ENCODE assay signal across 10 cellular contexts in genomic region chr6:15287670-15288069, GRCh38. TPM values are rescaled to one million over a fixed set of nuclear protein-coding genes. Genes with fewer than 3 reads are reported as not detected.
DNase-seq lines count a peak whose midpoint lies in the region; ATAC-seq and TF ChIP-seq lines count a peak whose summit lies in the region.
"Had no signal": no experiment of that assay in that cellular context is flagged by ENCODE, and none has a peak within 500 bp of the region (broad histone marks: within the 10 kb centered on the region; RNA-seq: fewer than 3 reads in every experiment).

No MANE protein-coding gene starts in this region.

- H3K4me1 Mint-ChIP-seq in MCF 10A (ENCODE audit: insufficient read depth, unreplicated experiment), result peaks cover 13% of the 10 kb centered on the region

- H3K9me3 ChIP-seq in neutrophil, result no peaks in the 10 kb centered on the region
- H3K9me3 ChIP-seq: thoracic aorta had no signal

- H3K36me3 Mint-ChIP-seq in MCF 10A (ENCODE audit: insufficient read depth, unreplicated experiment), result peaks cover 17% of the 10 kb centered on the region

- H3K9me3 Mint-ChIP-seq in MCF 10A (ENCODE audit: unreplicated experiment), result no peaks in the 10 kb centered on the region

- H3K27ac Mint-ChIP-seq in MCF 10A (ENCODE audit: low read depth, unreplicated experiment), result no peak overlapping the region

- peak overlapping the region; percentile 77 for H3K27ac ChIP-seq in neutrophil
- H3K27ac ChIP-seq: thoracic aorta had no signal

- DNase-seq in activated CD4-positive, CD25-positive, alpha-beta regulatory T cell treated with anti-CD3 and anti-CD28 coated beads, Interleukin-2, amount 50 U/mL, for 72 hours, result no peak
- peak; percentile 75 to 88 for DNase-seq in NOMO-1 (lab: John Stamatoyannopoulos, UW; ENCODE audit: unreplicated experiment in 2 of 2)
- no peak for DNase-seq in HPDE6-E6E7 (ENCODE audit: extremely low spot score)
- DNase-seq in activated gamma-delta T cell (lab: John Stamatoyannopoulos, UW), result no peak
- DNase-seq in MCF 10A (ENCODE audit: unreplicated experiment), result no peak
- DNase-seq: posterior cingulate gyrus had no signal

- CTCF ChIA-PET in MCF 10A (lab: Yijun Ruan, JAX), result interaction anchor here (0.6 kb wide), 3 partner anchors 629 to 1714 kb away, joined by 3 read pairs; no protein-coding TSS in a partner anchor

- H3K4me1 ChIP-seq in neutrophil (ENCODE audit: control insufficient read depth in 1 of 2, insufficient read depth in 1 of 2, low read depth in 1 of 2, low read length in 1 of 2), result peaks cover 38 to 50% of the 10 kb centered on the region in 2 experiments

- H3K4me3 Mint-ChIP-seq in MCF 10A (ENCODE audit: unreplicated experiment), result no peak overlapping the region

- no peaks in the 10 kb centered on the region for H3K27me3 ChIP-seq in neutrophil

- peak; percentile 41 to 53 for ATAC-seq in activated CD4-positive, CD25-positive, alpha-beta regulatory T cell treated with anti-CD3 and anti-CD28 coated beads, Interleukin-2, amount 50 U/mL, for 24 hours
- ATAC-seq in HG02840 (IDR thresholded peaks at IDR 0.05; ENCODE audit: low FRiP score, unreplicated experiment), result peak; percentile 93

- TF ChIP-seq CTCF in neutrophil (IDR thresholded peaks at IDR 0.05) (no peak), MCF 10A (IDR thresholded peaks at IDR 0.05; ENCODE audit: unreplicated experiment) (no peak)

- intact Hi-C loops in MCF 10A (cut with micrococcal nuclease), result no loop called here

- no peaks in the 10 kb centered on the region for H3K27me3 Mint-ChIP-seq in MCF 10A (ENCODE audit: insufficient read depth, unreplicated experiment)

- BruUV-seq in MCF 10A (replicated peaks; lab: Mats Ljungman, UMichigan), result no TSS peak

- POLR2A ChIA-PET in MCF 10A (lab: Yijun Ruan, JAX), result interaction anchor here (1.3 kb wide), 1 partner anchor 39 kb away, joined by 3 read pairs; no protein-coding TSS in a partner anchor

- peak overlapping the region; percentile 31 to 40 for H3K4me3 ChIP-seq in neutrophil (ENCODE audit: low read depth in 1 of 2, low read length in 1 of 2)
- H3K4me3 ChIP-seq: thoracic aorta had no signal

- no peaks in the 10 kb centered on the region for H3K36me3 ChIP-seq in neutrophil
- H3K36me3 ChIP-seq: thoracic aorta had no signal

RNA-seq across cellular contexts. Expression of gene JARID2, which starts 41.8 kb away (rescaled TPM):
- 21.0 and 27.8 TPM in 2 replicates for total RNA-seq in MCF 10A (2022)

Comparison
In these comparisons a context has a peak if more than half of its experiments do, and no peak if none do; other contexts are left out.
1. DNase-seq: peak in NOMO-1 (2 of 2); none in activated CD4-positive, CD25-positive, alpha-beta regulatory T cell treated with anti-CD3 and anti-CD28 coated beads, Interleukin-2, amount 50 U/mL, for 72 hours (single experiment), HPDE6-E6E7 (single experiment), activated gamma-delta T cell (single experiment) and MCF 10A (single experiment).